Comparison of ENCODE assay signal across 6 cellular contexts in genomic region chr2:74442483-74443297, GRCh38. TPM values are rescaled to one million over a fixed set of nuclear protein-coding genes. Genes with fewer than 3 reads are reported as not detected.
DNase-seq lines count a peak whose midpoint lies in the region; ATAC-seq and TF ChIP-seq lines count a peak whose summit lies in the region.
"Not testable (repeated sequence)": the region's sequence is repeated elsewhere in the genome, so short reads cannot be mapped to it uniquely, and the experiment has no call there.

No MANE protein-coding gene starts in this region.

- not testable (repeated sequence) for H3K36me3 ChIP-seq in GM23338 (ENCODE audit: insufficient read depth); colonic mucosa; iPS-15b (ENCODE audit: control insufficient read depth, insufficient read depth, low read length)

- H4K20me1 ChIP-seq in GM23338 (replicated peaks; ENCODE audit: insufficient read depth): peaks cover 20% of the 10 kb centered on the region

- H3K27ac ChIP-seq in GM23338 (ENCODE audit: low read depth): peak overlapping the region; percentile 24
- H3K27ac ChIP-seq in colonic mucosa: peak overlapping the region; percentile 90
- H3K27ac ChIP-seq in temporal lobe (ENCODE audit: low read depth, low read length): peak overlapping the region; percentile 98

- H3K9me2 ChIP-seq in GM23338 (ENCODE audit: insufficient read depth): not testable (repeated sequence)

- peaks cover 21% of the 10 kb centered on the region; the same call in 1 of the 2 replicates for H3K4me1 ChIP-seq in GM23338 (ENCODE audit: insufficient read depth)
- H3K4me1 ChIP-seq in colonic mucosa; iPS-15b (ENCODE audit: control insufficient read depth, insufficient read depth, low read length): not testable (repeated sequence)

- H3K79me2 ChIP-seq in GM23338 (replicated peaks; ENCODE audit: insufficient read depth): peaks cover 26% of the 10 kb centered on the region

- DNase-seq in GM23338 (ENCODE audit: low spot score); activated CD4-positive, alpha-beta memory T cell treated with anti-CD3 and anti-CD28 coated beads for 36 hours; colonic mucosa; nephron progenitor cell: not testable (repeated sequence)

- not testable (repeated sequence) for TF ChIP-seq CTCF in GM23338 (conservative IDR thresholded peaks at IDR 0.05; ENCODE audit: low read depth in 2 of 2); colonic mucosa (IDR thresholded peaks at IDR 0.05); nephron progenitor cell (IDR thresholded peaks at IDR 0.05)

- peak overlapping the region; percentile 72 to 91 for H3K9ac ChIP-seq in colonic mucosa (ENCODE audit: low read depth in 2 of 2, low read length in 2 of 2)
- peak overlapping the region; percentile 70 for H3K9ac ChIP-seq in iPS-15b (ENCODE audit: low read depth, low read length)

- not testable (repeated sequence) for H3K9me3 Mint-ChIP-seq in GM23338; activated CD4-positive, alpha-beta memory T cell treated with anti-CD3 and anti-CD28 coated beads for 36 hours; nephron progenitor cell

- CTCF ChIA-PET in activated CD4-positive, alpha-beta memory T cell treated with anti-CD3 and anti-CD28 coated beads for 36 hours (lab: Charles Lee): interaction anchor here (0.7 kb wide), 1 partner anchor 41 kb away, joined by 3 read pairs; no protein-coding TSS in a partner anchor

- peaks cover 21% of the 10 kb centered on the region for H3K4me1 Mint-ChIP-seq in GM23338
- H3K4me1 Mint-ChIP-seq in activated CD4-positive, alpha-beta memory T cell treated with anti-CD3 and anti-CD28 coated beads for 36 hours (ENCODE audit: low read depth): not testable (repeated sequence)
- H3K4me1 Mint-ChIP-seq in nephron progenitor cell: peaks cover 43% of the 10 kb centered on the region

- peak overlapping the region; percentile 97 for H3K4me2 ChIP-seq in GM23338

- H3K4me3 Mint-ChIP-seq in GM23338: peak overlapping the region; percentile 98
- peak overlapping the region; percentile 65 for H3K4me3 Mint-ChIP-seq in activated CD4-positive, alpha-beta memory T cell treated with anti-CD3 and anti-CD28 coated beads for 36 hours
- peak overlapping the region; percentile 93 for H3K4me3 Mint-ChIP-seq in nephron progenitor cell

- not testable (repeated sequence) for H3K27me3 ChIP-seq in GM23338 (ENCODE audit: insufficient read depth); colonic mucosa; iPS-15b (ENCODE audit: control insufficient read depth, insufficient read depth, low read length)

- H3K4me3 ChIP-seq in GM23338: peak overlapping the region; percentile 96
- H3K4me3 ChIP-seq in colonic mucosa: peak overlapping the region; percentile 46
- peak overlapping the region; percentile 91 for H3K4me3 ChIP-seq in iPS-15b (ENCODE audit: low read depth, low read length)

- peaks cover 13% of the 10 kb centered on the region for H3K36me3 Mint-ChIP-seq in GM23338 (ENCODE audit: low read depth)
- not testable (repeated sequence) for H3K36me3 Mint-ChIP-seq in activated CD4-positive, alpha-beta memory T cell treated with anti-CD3 and anti-CD28 coated beads for 36 hours; nephron progenitor cell (ENCODE audit: low read depth)

- peaks cover 15% of the 10 kb centered on the region for H3K27me3 Mint-ChIP-seq in GM23338 (ENCODE audit: insufficient read depth, low read depth, poor library complexity)
- peaks cover 23% of the 10 kb centered on the region for H3K27me3 Mint-ChIP-seq in activated CD4-positive, alpha-beta memory T cell treated with anti-CD3 and anti-CD28 coated beads for 36 hours
- H3K27me3 Mint-ChIP-seq in nephron progenitor cell (ENCODE audit: low read depth, poor library complexity): peaks cover 16% of the 10 kb centered on the region

- peaks cover 18% of the 10 kb centered on the region for H3F3A ChIP-seq in GM23338 (replicated peaks; ENCODE audit: low read depth)

- peak overlapping the region; percentile 75 for H3K27ac Mint-ChIP-seq in GM23338
- not testable (repeated sequence) for H3K27ac Mint-ChIP-seq in activated CD4-positive, alpha-beta memory T cell treated with anti-CD3 and anti-CD28 coated beads for 36 hours; nephron progenitor cell

- not testable (repeated sequence) for H3K9me3 ChIP-seq in colonic mucosa; iPS-15b (ENCODE audit: control insufficient read depth, insufficient read depth, low read length)

- ATAC-seq in GM23338: not testable (repeated sequence)

- POLR2A ChIA-PET in activated CD4-positive, alpha-beta memory T cell treated with anti-CD3 and anti-CD28 coated beads for 36 hours (lab: Charles Lee): interaction anchor here (1.3 kb wide), 1 partner anchor 12 kb away, joined by 4 read pairs; no protein-coding TSS in a partner anchor

- intact Hi-C loops in activated CD4-positive, alpha-beta memory T cell treated with anti-CD3 and anti-CD28 coated beads for 36 hours (cut with micrococcal nuclease); colonic mucosa (cut with DNase I): not testable (repeated sequence)

- H2AFZ ChIP-seq in GM23338: peak overlapping the region; percentile 66

RNA-seq across cellular contexts. Expression of gene RTKN, which starts 1.0 kb away (rescaled TPM):
- 42.8 and 50.0 TPM in 2 replicates for total RNA-seq in GM23338 (2014; rRNA removed; shearing (Covaris generic))
- polyA plus RNA-seq in GM23338 (2016; fragmentation: Nextera tagmentation; extraction: Ambion mirVana): 20.4 and 24.5 TPM in 2 replicates
- total RNA-seq in activated CD4-positive, alpha-beta memory T cell treated with anti-CD3 and anti-CD28 coated beads for 36 hours: 1 to 10 TPM; 1.4 to 1.6 TPM
- total RNA-seq in colonic mucosa: 10 to 100 TPM; 51.4 to 89.9 TPM
- 3.4 TPM for total RNA-seq in temporal lobe

RNA-seq across cellular contexts. Expression of gene INO80B, which starts 12.2 kb away (rescaled TPM):
- 17.5 and 21.8 TPM in 2 replicates for total RNA-seq in GM23338 (2014; rRNA removed; shearing (Covaris generic))
- polyA plus RNA-seq in GM23338 (2016; fragmentation: Nextera tagmentation; extraction: Ambion mirVana): 5.1 and 6.1 TPM in 2 replicates
- 10 to 100 TPM; 32.8 to 35.0 TPM for total RNA-seq in activated CD4-positive, alpha-beta memory T cell treated with anti-CD3 and anti-CD28 coated beads for 36 hours
- total RNA-seq in colonic mucosa (10 to 100 TPM; 18.2 to 23.9 TPM), temporal lobe (6.9 TPM)

RNA-seq across cellular contexts. Expression of gene WBP1, which starts 15.5 kb away (rescaled TPM):
- total RNA-seq in GM23338 (2014; rRNA removed; shearing (Covaris generic)): 52.4 and 64.4 TPM in 2 replicates
- polyA plus RNA-seq in GM23338 (2016; fragmentation: Nextera tagmentation; extraction: Ambion mirVana): 53.0 and 62.0 TPM in 2 replicates
- 10 to 100 TPM; 32.9 to 35.9 TPM for total RNA-seq in activated CD4-positive, alpha-beta memory T cell treated with anti-CD3 and anti-CD28 coated beads for 36 hours
- total RNA-seq in colonic mucosa (10 to 100 TPM; 47.6 to 48.3 TPM), temporal lobe (18.4 TPM)

RNA-seq across cellular contexts. Expression of gene WDR54, which starts 21.2 kb away (rescaled TPM):
- 41.3 and 41.6 TPM in 2 replicates for total RNA-seq in GM23338 (2014; rRNA removed; shearing (Covaris generic))
- 35.2 and 42.6 TPM in 2 replicates for polyA plus RNA-seq in GM23338 (2016; fragmentation: Nextera tagmentation; extraction: Ambion mirVana)
- total RNA-seq in activated CD4-positive, alpha-beta memory T cell treated with anti-CD3 and anti-CD28 coated beads for 36 hours: 100 to 1,000 TPM; 101 TPM
- total RNA-seq in colonic mucosa (1 to 10 TPM; 7.5 to 9.0 TPM), temporal lobe (32.9 TPM)

RNA-seq across cellular contexts. Expression of gene C2orf81, which starts 21.3 kb away (rescaled TPM):
- total RNA-seq in GM23338 (2014; rRNA removed; shearing (Covaris generic)): 4.6 TPM in 2 replicates
- polyA plus RNA-seq in GM23338 (2016; fragmentation: Nextera tagmentation; extraction: Ambion mirVana): 3.7 and 3.8 TPM in 2 replicates
- total RNA-seq in activated CD4-positive, alpha-beta memory T cell treated with anti-CD3 and anti-CD28 coated beads for 36 hours: 1 to 10 TPM; 2.4 to 2.8 TPM
- total RNA-seq in colonic mucosa: 1 to 10 TPM in 1 of 2 donors, under 1 TPM in 1; 0.62 to 1.1 TPM
- 1.2 TPM for total RNA-seq in temporal lobe

Comparison
In these comparisons a context has a peak if more than half of its experiments do, and no peak if none do; other contexts are left out.
1. H3K27ac ChIP-seq: peak in every context shown above with its lines; median percentile 98 in temporal lobe; 90 in colonic mucosa; 24 in GM23338.
2. H3K4me3 ChIP-seq: peak in every context shown above with its lines; median percentile 96 in GM23338; 91 in iPS-15b; 46 in colonic mucosa.